8 cellular contexts compared by ENCODE assay signal in the genomic region with DNA sequence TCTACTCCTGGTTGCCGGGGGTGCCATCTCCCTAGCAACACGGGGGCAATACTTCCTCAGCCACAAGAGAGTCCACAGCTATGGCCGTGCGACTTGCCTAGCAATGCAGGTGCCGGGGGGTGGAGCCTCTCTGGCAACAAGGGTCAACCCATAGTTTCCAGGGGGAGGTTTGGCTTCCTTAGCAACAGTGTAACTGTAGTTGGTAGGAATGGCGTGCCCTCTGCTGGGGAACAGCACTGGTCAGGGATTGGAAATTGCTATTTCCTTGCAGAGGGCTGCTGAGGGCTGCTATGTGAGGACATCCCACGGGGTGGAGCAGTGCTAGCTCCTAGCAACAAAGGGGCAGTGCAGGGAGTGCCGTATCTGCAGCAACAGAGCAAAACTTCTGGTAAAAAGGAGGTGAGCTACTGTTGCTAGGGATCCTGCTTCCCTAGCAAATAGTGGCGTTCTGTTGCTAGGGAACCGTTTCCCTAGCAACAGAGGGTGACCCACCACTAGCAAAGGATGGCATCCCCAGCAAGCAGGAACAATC. TPM values are rescaled to one million over a fixed set of nuclear protein-coding genes. Genes with fewer than 3 reads are reported as not detected.
A peak's percentile ranks its signal among the peaks of the same experiment; 100 is the strongest.
DNase-seq lines count a peak whose midpoint lies in the region; ATAC-seq and TF ChIP-seq lines count a peak whose summit lies in the region.

No MANE protein-coding gene starts in this region.

- no peaks in the 10 kb centered on the region for H4K20me1 ChIP-seq in neural cell (ENCODE audit: insufficient read depth)

- TF ChIP-seq CTCF in GM10266 (IDR thresholded peaks at IDR 0.05; ENCODE audit: control insufficient read depth, insufficient read depth, low read depth, missing control alignments) (peak; percentile 22), endothelial cell (IDR thresholded peaks at IDR 0.05; ENCODE audit: unreplicated experiment) (peak; percentile 20), neural cell (IDR thresholded peaks at IDR 0.05; ENCODE audit: poor library complexity, severe bottlenecking) (peak; percentile 94), suprapubic skin (IDR thresholded peaks at IDR 0.05) (no peak), vagina (IDR thresholded peaks at IDR 0.05) (no peak)

- intact Hi-C loops in vagina (cut with DNase I): no loop called here

- H3K36me3 ChIP-seq in neural cell (ENCODE audit: insufficient read depth, low read length) (no peaks in the 10 kb centered on the region), suprapubic skin (peaks cover 15% of the 10 kb centered on the region), vagina (no peaks in the 10 kb centered on the region)

- H3K27me3 Mint-ChIP-seq in endothelial cell (ENCODE audit: unreplicated experiment): peaks cover 20% of the 10 kb centered on the region

- H3K4me1 Mint-ChIP-seq in endothelial cell (ENCODE audit: unreplicated experiment): peaks cover 11% of the 10 kb centered on the region

- ATAC-seq in GM19452 (IDR thresholded peaks at IDR 0.05; ENCODE audit: unreplicated experiment) (no peak), left lobe of liver (no peak)

- H3K27ac ChIP-seq in neural cell (ENCODE audit: low read length) (peak overlapping the region; percentile 93), suprapubic skin (no peak overlapping the region), vagina (no peak overlapping the region)

- TF ChIP-seq POLR2A in suprapubic skin (IDR thresholded peaks at IDR 0.05): no peak
- TF ChIP-seq POLR2A in vagina (IDR thresholded peaks at IDR 0.05): no peak

- H3F3A ChIP-seq in neural cell (ENCODE audit: insufficient read depth, low read length, poor library complexity, severe bottlenecking): no peaks in the 10 kb centered on the region

- WGBS in suprapubic skin: 61% methylated on average over 6 of the region's 10 CpGs

- H3K36me3 Mint-ChIP-seq in endothelial cell (ENCODE audit: low read depth, unreplicated experiment): peaks cover 25% of the 10 kb centered on the region

- H3K79me2 ChIP-seq in neural cell (replicated peaks; ENCODE audit: insufficient read depth, low read length): no peaks in the 10 kb centered on the region

- peak overlapping the region; percentile 70 for H3K9ac ChIP-seq in neural cell (ENCODE audit: low read length)

- H2AFZ ChIP-seq in neural cell (ENCODE audit: low read depth, low read length): no peak overlapping the region

- TF ChIP-seq EP300 in neural cell (conservative IDR thresholded peaks at IDR 0.05; ENCODE audit: poor library complexity, severe bottlenecking): peak; percentile 84
- no peak for TF ChIP-seq EP300 in suprapubic skin (IDR thresholded peaks at IDR 0.05)

- DNase-seq in GM10266 (ENCODE audit: extremely low spot score) (no peak), NCI-H226 (peak; percentile 69), endothelial cell (ENCODE audit: low spot score) (peak; percentile 75), suprapubic skin (ENCODE audit: low spot score in 2 of 2) (no peak), vagina (ENCODE audit: extremely low spot score in 2 of 2) (no peak), left lobe of liver (ENCODE audit: low spot score) (no peak)

- H3K9me2 ChIP-seq in neural cell (ENCODE audit: insufficient read depth, low read length): no peaks in the 10 kb centered on the region

- H3K9me3 ChIP-seq in neural cell (ENCODE audit: low read length): no peaks in the 10 kb centered on the region
- H3K9me3 ChIP-seq in suprapubic skin: no peaks in the 10 kb centered on the region
- no peaks in the 10 kb centered on the region for H3K9me3 ChIP-seq in vagina

- peak overlapping the region; percentile 81 for H3K4me2 ChIP-seq in neural cell (ENCODE audit: low read length)

- H3K27ac Mint-ChIP-seq in endothelial cell (ENCODE audit: unreplicated experiment): peak overlapping the region; percentile 94

- peak overlapping the region; percentile 76 for H3K4me3 Mint-ChIP-seq in endothelial cell (ENCODE audit: unreplicated experiment)

- no peaks in the 10 kb centered on the region for H3K27me3 ChIP-seq in neural cell (ENCODE audit: insufficient read depth, low read depth, low read length)
- H3K27me3 ChIP-seq in suprapubic skin: no peaks in the 10 kb centered on the region
- no peaks in the 10 kb centered on the region for H3K27me3 ChIP-seq in vagina

- no peaks in the 10 kb centered on the region for H3K4me1 ChIP-seq in suprapubic skin
- H3K4me1 ChIP-seq in vagina: no peaks in the 10 kb centered on the region

- H3K9me3 Mint-ChIP-seq in endothelial cell (ENCODE audit: unreplicated experiment): no peaks in the 10 kb centered on the region

- peak; percentile 79 for TF ChIP-seq RAD21 in neural cell (conservative IDR thresholded peaks at IDR 0.05)

- H3K4me3 ChIP-seq in neural cell (ENCODE audit: low read length): peak overlapping the region; percentile 61
- H3K4me3 ChIP-seq in suprapubic skin: no peak overlapping the region
- H3K4me3 ChIP-seq in vagina: no peak overlapping the region

TF ChIP-seq in neural cell, 6 proteins besides CTCF, POLR2A, EP300 and RAD21:
- TF ChIP-seq EZH2 (IDR thresholded peaks at IDR 0.05; ENCODE audit: borderline replicate concordance, insufficient read depth, low read length, poor library complexity, severe bottlenecking) (no peak), TAF1 (IDR thresholded peaks at IDR 0.05; ENCODE audit: low read depth) (no peak), POLR2AphosphoS5 (IDR thresholded peaks at IDR 0.05) (peak; percentile 14), MXI1 (conservative IDR thresholded peaks at IDR 0.05; ENCODE audit: poor library complexity, severe bottlenecking) (peak; percentile 91), SMC3 (conservative IDR thresholded peaks at IDR 0.05; ENCODE audit: poor library complexity) (peak; percentile 90)
- TF ChIP-seq, protein P1, sequence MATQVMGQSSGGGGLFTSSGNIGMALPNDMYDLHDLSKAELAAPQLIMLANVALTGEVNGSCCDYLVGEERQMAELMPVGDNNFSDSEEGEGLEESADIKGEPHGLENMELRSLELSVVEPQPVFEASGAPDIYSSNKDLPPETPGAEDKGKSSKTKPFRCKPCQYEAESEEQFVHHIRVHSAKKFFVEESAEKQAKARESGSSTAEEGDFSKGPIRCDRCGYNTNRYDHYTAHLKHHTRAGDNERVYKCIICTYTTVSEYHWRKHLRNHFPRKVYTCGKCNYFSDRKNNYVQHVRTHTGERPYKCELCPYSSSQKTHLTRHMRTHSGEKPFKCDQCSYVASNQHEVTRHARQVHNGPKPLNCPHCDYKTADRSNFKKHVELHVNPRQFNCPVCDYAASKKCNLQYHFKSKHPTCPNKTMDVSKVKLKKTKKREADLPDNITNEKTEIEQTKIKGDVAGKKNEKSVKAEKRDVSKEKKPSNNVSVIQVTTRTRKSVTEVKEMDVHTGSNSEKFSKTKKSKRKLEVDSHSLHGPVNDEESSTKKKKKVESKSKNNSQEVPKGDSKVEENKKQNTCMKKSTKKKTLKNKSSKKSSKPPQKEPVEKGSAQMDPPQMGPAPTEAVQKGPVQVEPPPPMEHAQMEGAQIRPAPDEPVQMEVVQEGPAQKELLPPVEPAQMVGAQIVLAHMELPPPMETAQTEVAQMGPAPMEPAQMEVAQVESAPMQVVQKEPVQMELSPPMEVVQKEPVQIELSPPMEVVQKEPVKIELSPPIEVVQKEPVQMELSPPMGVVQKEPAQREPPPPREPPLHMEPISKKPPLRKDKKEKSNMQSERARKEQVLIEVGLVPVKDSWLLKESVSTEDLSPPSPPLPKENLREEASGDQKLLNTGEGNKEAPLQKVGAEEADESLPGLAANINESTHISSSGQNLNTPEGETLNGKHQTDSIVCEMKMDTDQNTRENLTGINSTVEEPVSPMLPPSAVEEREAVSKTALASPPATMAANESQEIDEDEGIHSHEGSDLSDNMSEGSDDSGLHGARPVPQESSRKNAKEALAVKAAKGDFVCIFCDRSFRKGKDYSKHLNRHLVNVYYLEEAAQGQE (IDR thresholded peaks at IDR 0.05; ENCODE audit: borderline replicate concordance): no peak

RNA-seq across cellular contexts. Expression of a gene that starts 7.0 kb away (rescaled TPM):
- total RNA-seq in endothelial cell (ENCODE audit: unreplicated experiment) (2.6 TPM), suprapubic skin (10 to 100 TPM in 2 of 4 donors, 1 to 10 TPM in 2; 3.4 to 22.8 (median 9.0) TPM), vagina (22.3 TPM), left lobe of liver (1.9 TPM)
- 0.15 and 2.2 TPM in 2 replicates for polyA plus RNA-seq in neural cell
- polyA minus RNA-seq in neural cell: 1.5 TPM in 1 of 2 replicates, not detected in the other

RNA-seq across cellular contexts. Expression of a gene that starts 9.4 kb away (rescaled TPM):
- 203 TPM for total RNA-seq in endothelial cell (ENCODE audit: unreplicated experiment)
- 19.0 and 25.1 TPM in 2 replicates for polyA plus RNA-seq in neural cell
- polyA minus RNA-seq in neural cell: 31.2 and 35.0 TPM in 2 replicates
- total RNA-seq in suprapubic skin: 10 to 100 TPM; 54.7 to 96.5 (median 58.7) TPM
- 76.6 TPM for total RNA-seq in vagina
- total RNA-seq in left lobe of liver: 34.3 TPM

RNA-seq across cellular contexts. Expression of a gene that starts 11.1 kb away (rescaled TPM):
- 27.8 TPM for total RNA-seq in endothelial cell (ENCODE audit: unreplicated experiment)
- polyA plus RNA-seq in neural cell: 113 and 130 TPM in 2 replicates
- polyA minus RNA-seq in neural cell: 48.9 and 52.1 TPM in 2 replicates
- 10 to 100 TPM; 42.7 to 76.3 (median 69.1) TPM for total RNA-seq in suprapubic skin
- 52.3 TPM for total RNA-seq in vagina
- total RNA-seq in left lobe of liver: 17.4 TPM

RNA-seq across cellular contexts. Expression of a gene that starts 20.5 kb away (rescaled TPM):
- total RNA-seq in endothelial cell (ENCODE audit: unreplicated experiment) (3.4 TPM), suprapubic skin (1 to 10 TPM; 2.6 to 4.6 (median 4.0) TPM), vagina (5.4 TPM), left lobe of liver (1.3 TPM)
- 14.0 and 17.0 TPM in 2 replicates for polyA plus RNA-seq in neural cell
- polyA minus RNA-seq in neural cell: 6.8 and 9.1 TPM in 2 replicates

RNA-seq across cellular contexts. Expression of a gene that starts 20.7 kb away (rescaled TPM):
- total RNA-seq in endothelial cell (ENCODE audit: unreplicated experiment): 1,195 TPM
- 1,693 and 1,965 TPM in 2 replicates for polyA plus RNA-seq in neural cell
- 540 and 564 TPM in 2 replicates for polyA minus RNA-seq in neural cell
- 1,000 to 10,000 TPM; 1,403 to 3,061 (median 2,817) TPM for total RNA-seq in suprapubic skin
- total RNA-seq in vagina: 1,892 TPM
- 482 TPM for total RNA-seq in left lobe of liver

Comparison
In these comparisons a context has a peak if more than half of its experiments do, and no peak if none do; other contexts are left out.
1. DNase-seq: peak in NCI-H226 (single experiment) and endothelial cell (single experiment); none in GM10266 (single experiment), suprapubic skin (0 of 2), vagina (0 of 2) and left lobe of liver (single experiment).
2. CTCF ChIP-seq: peak in GM10266 (single experiment), endothelial cell (single experiment) and neural cell (single experiment); none in suprapubic skin (0 of 2) and vagina (0 of 3).